In genomic region chr20:50879649-50880550, GRCh38 we compare ENCODE assay signal across 18 cellular contexts. TPM values are rescaled to one million over a fixed set of nuclear protein-coding genes. Genes with fewer than 3 reads are reported as not detected.
DNase-seq lines count a peak whose midpoint lies in the region; ATAC-seq and TF ChIP-seq lines count a peak whose summit lies in the region.
"Had no signal": no experiment of that assay in that cellular context is flagged by ENCODE, and none has a peak within 500 bp of the region (broad histone marks: within the 10 kb centered on the region; RNA-seq: fewer than 3 reads in every experiment).

No MANE protein-coding gene starts in this region.

- no peak overlapping the region for H2BK120ac ChIP-seq in H9 (ENCODE audit: low read depth, low read length, poor library complexity, severe bottlenecking)

- H3K27me3 Mint-ChIP-seq in H9 (ENCODE audit: low read depth) (no peaks in the 10 kb centered on the region), endodermal cell (ENCODE audit: insufficient read depth) (no peaks in the 10 kb centered on the region)
- no peaks in the 10 kb centered on the region for H3K27me3 Mint-ChIP-seq in activated CD8-positive, alpha-beta T cell treated with anti-CD3 and anti-CD28 coated beads for 36 hours
- H3K27me3 Mint-ChIP-seq: CD4-positive, alpha-beta memory T cell had no signal

- DNase-seq in H9 = no peak
- peak; percentile 77 for DNase-seq in RWPE2 (ENCODE audit: low spot score)
- no peak for DNase-seq in endodermal cell
- peak; percentile 22 for DNase-seq in posterior vena cava (ENCODE audit: low spot score)
- DNase-seq in activated CD8-positive, alpha-beta T cell treated with anti-CD3 and anti-CD28 coated beads for 36 hours = no peak
- DNase-seq in activated CD4-positive, alpha-beta T cell treated with anti-CD3 and anti-CD28 coated beads for 48 hours = no peak
- DNase-seq in NCI-H2081 (lab: John Stamatoyannopoulos, UW) = no peak
- DNase-seq: BE2C; CD4-positive, alpha-beta memory T cell; DND-41; GF-D8; GOT3; IMR-90; Kasumi-1; NCI-H1417; NCI-H1930; NCI-H510A treated with DMSO at 0.1 percent for 48 hours; SIG-M5 had no signal

- H3K27ac ChIP-seq in H9 (ENCODE audit: insufficient read length, low read depth, low read length) = no peak overlapping the region
- no peak overlapping the region for H3K27ac ChIP-seq in RWPE2 (ENCODE audit: poor library complexity, severe bottlenecking)
- H3K27ac ChIP-seq in endodermal cell (ENCODE audit: low read depth, low read length) = no peak overlapping the region

- H3K14ac ChIP-seq in H9 (ENCODE audit: insufficient read depth, low read length) = no peak overlapping the region

- H3K23me2 ChIP-seq in H9 (ENCODE audit: insufficient read length, low read depth, low read length, poor library complexity, severe bottlenecking) = no peaks in the 10 kb centered on the region

- no peaks in the 10 kb centered on the region for H3K9me3 ChIP-seq in H9 (ENCODE audit: control insufficient read depth, low read depth, low read length)
- H3K9me3 ChIP-seq in RWPE2 (ENCODE audit: severe bottlenecking) = no peaks in the 10 kb centered on the region
- no peaks in the 10 kb centered on the region for H3K9me3 ChIP-seq in endodermal cell (ENCODE audit: control insufficient read depth, low read length)
- H3K9me3 ChIP-seq: BE2C had no signal

- no peak overlapping the region for H4K5ac ChIP-seq in H9 (ENCODE audit: insufficient read length, low read depth, low read length)

- H3K79me2 ChIP-seq in H9 (ENCODE audit: insufficient read depth, low read length) = no peaks in the 10 kb centered on the region

- POLR2A ChIA-PET in activated CD8-positive, alpha-beta T cell treated with anti-CD3 and anti-CD28 coated beads for 36 hours (lab: Charles Lee) = no interaction called here

- no peak overlapping the region for H3K18ac ChIP-seq in H9 (ENCODE audit: insufficient read length, low read depth, low read length)

- CTCF ChIA-PET in activated CD8-positive, alpha-beta T cell treated with anti-CD3 and anti-CD28 coated beads for 36 hours (lab: Charles Lee) = interaction anchor here (0.9 kb wide), 1 partner anchor 15 kb away, joined by 4 read pairs; no protein-coding TSS in a partner anchor

- H3K4ac ChIP-seq in H9 (ENCODE audit: low read depth, low read length) = no peak overlapping the region

- H3K9ac ChIP-seq in H9 (ENCODE audit: extremely low read depth, insufficient read length, low read length) (no peak overlapping the region), endodermal cell (ENCODE audit: extremely low read depth, low read length, poor library complexity, severe bottlenecking) (no peak overlapping the region)

- H3K27ac Mint-ChIP-seq in H9 = peak overlapping the region; percentile 48 to 53 (median 50); a peak in 4 of 7 replicates
- H3K27ac Mint-ChIP-seq in endodermal cell = peak overlapping the region; percentile 17
- no peak overlapping the region for H3K27ac Mint-ChIP-seq in activated CD8-positive, alpha-beta T cell treated with anti-CD3 and anti-CD28 coated beads for 36 hours

- no peak overlapping the region for H3K4me3 Mint-ChIP-seq in H9
- H3K4me3 Mint-ChIP-seq in endodermal cell = no peak overlapping the region
- no peak overlapping the region for H3K4me3 Mint-ChIP-seq in activated CD8-positive, alpha-beta T cell treated with anti-CD3 and anti-CD28 coated beads for 36 hours
- H3K4me3 Mint-ChIP-seq: CD4-positive, alpha-beta memory T cell had no signal

- no peak overlapping the region for H2BK15ac ChIP-seq in H9 (ENCODE audit: low read depth, low read length)

- H3K36me3 ChIP-seq in RWPE2 (ENCODE audit: low read depth) (no peaks in the 10 kb centered on the region), endodermal cell (ENCODE audit: control insufficient read depth, insufficient read depth, low read length) (no peaks in the 10 kb centered on the region)
- H3K36me3 ChIP-seq: BE2C had no signal

- no CpG with 5 or more reads among the region's 20 CpGs for WGBS in H9 (ENCODE audit: extremely low coverage, insufficient read length, low lambda C conversion rate)
- WGBS in endodermal cell (ENCODE audit: insufficient coverage in 1 of 2, insufficient read length in 1 of 2), 2 experiments = 92 to 94% methylated on average over 15 to 20 of the region's 20 CpGs

- no peak overlapping the region for H2BK20ac ChIP-seq in H9 (ENCODE audit: low read depth, low read length, poor library complexity, severe bottlenecking)

- H4K91ac ChIP-seq in H9 (ENCODE audit: insufficient read length, low read depth, low read length) = no peak overlapping the region

- no peak overlapping the region for H2AK5ac ChIP-seq in H9 (ENCODE audit: insufficient read length, low read length)

- no peak overlapping the region for H3T11ph ChIP-seq in H9 (ENCODE audit: low read length)

- H3K4me1 Mint-ChIP-seq in H9 (peaks cover 18 to 19% of the 10 kb centered on the region in 2 experiments), endodermal cell (peaks cover 7% of the 10 kb centered on the region)
- no peaks in the 10 kb centered on the region for H3K4me1 Mint-ChIP-seq in activated CD8-positive, alpha-beta T cell treated with anti-CD3 and anti-CD28 coated beads for 36 hours (ENCODE audit: low read depth)
- H3K4me1 Mint-ChIP-seq: CD4-positive, alpha-beta memory T cell had no signal

- no peaks in the 10 kb centered on the region for H4K20me1 ChIP-seq in H9 (ENCODE audit: control insufficient read depth, insufficient read depth, insufficient read length)

- no peak for TF ChIP-seq CTCF in H9 (conservative IDR thresholded peaks at IDR 0.05)
- TF ChIP-seq CTCF in RWPE2 (IDR thresholded peaks at IDR 0.05; ENCODE audit: poor library complexity, severe bottlenecking) = no peak
- TF ChIP-seq CTCF in endodermal cell (conservative IDR thresholded peaks at IDR 0.05) = no peak
- no peak for TF ChIP-seq CTCF in activated CD8-positive, alpha-beta T cell treated with anti-CD3 and anti-CD28 coated beads for 36 hours (IDR thresholded peaks at IDR 0.05)

- no peaks in the 10 kb centered on the region for H3K79me1 ChIP-seq in H9 (ENCODE audit: insufficient read depth, low read depth, low read length, poor library complexity, severe bottlenecking)

- no peaks in the 10 kb centered on the region for H3K4me1 ChIP-seq in H9 (ENCODE audit: insufficient read depth, low read length)
- H3K4me1 ChIP-seq in RWPE2 (ENCODE audit: insufficient read depth, poor library complexity, severe bottlenecking) = no peaks in the 10 kb centered on the region
- no peaks in the 10 kb centered on the region for H3K4me1 ChIP-seq in endodermal cell (ENCODE audit: control insufficient read depth, insufficient read depth, low read length)
- H3K4me1 ChIP-seq: BE2C had no signal

- no peak overlapping the region for H3K4me2 ChIP-seq in H9 (ENCODE audit: insufficient read depth, insufficient read length, low read length)

- no peak overlapping the region for H4K8ac ChIP-seq in H9 (replicated peaks; ENCODE audit: insufficient read length, low read depth, low read length)

- no peak overlapping the region for H2AFZ ChIP-seq in H9 (ENCODE audit: low read length)

- no peak overlapping the region for H2BK12ac ChIP-seq in H9 (ENCODE audit: insufficient read length, low read depth, low read length)

- intact Hi-C loops in posterior vena cava (cut with DNase I) = no loop called here
- intact Hi-C loops in activated CD8-positive, alpha-beta T cell treated with anti-CD3 and anti-CD28 coated beads for 36 hours (cut with micrococcal nuclease) = no loop called here

- no peak overlapping the region for H3K4me3 ChIP-seq in RWPE2 (ENCODE audit: severe bottlenecking)
- no peak overlapping the region for H3K4me3 ChIP-seq in endodermal cell (ENCODE audit: low read length)

- H3K9me3 Mint-ChIP-seq in H9 (no peaks in the 10 kb centered on the region), endodermal cell (no peaks in the 10 kb centered on the region)
- peaks cover 3% of the 10 kb centered on the region for H3K9me3 Mint-ChIP-seq in activated CD8-positive, alpha-beta T cell treated with anti-CD3 and anti-CD28 coated beads for 36 hours

- no peak for ATAC-seq in RWPE2 (ENCODE audit: low read depth)
- no peak for ATAC-seq in activated CD8-positive, alpha-beta T cell treated with anti-CD3 and anti-CD28 coated beads for 36 hours

- no peak overlapping the region for H3K23ac ChIP-seq in H9 (ENCODE audit: insufficient read length, low read depth, low read length)

- H3K36me3 Mint-ChIP-seq in H9 (ENCODE audit: insufficient read depth in 1 of 3, low read depth in 3 of 3) (peaks cover 16 to 31% (median 26%) of the 10 kb centered on the region in 3 experiments), endodermal cell (ENCODE audit: low read depth) (peaks cover 23% of the 10 kb centered on the region)
- peaks cover 6% of the 10 kb centered on the region for H3K36me3 Mint-ChIP-seq in activated CD8-positive, alpha-beta T cell treated with anti-CD3 and anti-CD28 coated beads for 36 hours (ENCODE audit: low read depth)

- no peak overlapping the region for H3K56ac ChIP-seq in H9 (ENCODE audit: insufficient read length, low read depth, low read length)

- H2BK5ac ChIP-seq in H9 (ENCODE audit: insufficient read length, low read length) = no peak overlapping the region

- H3K27me3 ChIP-seq in H9 (ENCODE audit: insufficient read depth, low read length) (no peaks in the 10 kb centered on the region), RWPE2 (ENCODE audit: insufficient read depth, poor library complexity, severe bottlenecking) (no peaks in the 10 kb centered on the region), endodermal cell (ENCODE audit: control insufficient read depth, insufficient read depth, low read length, poor library complexity, severe bottlenecking) (no peaks in the 10 kb centered on the region)
- H3K27me3 ChIP-seq: BE2C had no signal

RNA-seq across cellular contexts. Expression of gene ADNP, which starts 51.3 kb away (rescaled TPM):
- 143 and 144 TPM in 2 replicates for total RNA-seq in H9 (2021)
- 100 to 1,000 TPM; 136 to 152 TPM for total RNA-seq in endodermal cell
- polyA plus RNA-seq in endodermal cell (2013, experiment 1 of 2) = 110 TPM
- polyA plus RNA-seq in endodermal cell (2013, experiment 2 of 2) = 102 TPM
- 10 to 100 TPM; 42.2 to 48.1 TPM for total RNA-seq in posterior vena cava
- total RNA-seq in activated CD8-positive, alpha-beta T cell treated with anti-CD3 and anti-CD28 coated beads for 36 hours = 10 to 100 TPM; 58.9 to 60.0 TPM

Comparison
In these comparisons a context has a peak if more than half of its experiments do, and no peak if none do; other contexts are left out.
1. DNase-seq: peak in RWPE2 (single experiment) and posterior vena cava (single experiment); none in H9 (single experiment), endodermal cell (single experiment), activated CD8-positive, alpha-beta T cell treated with anti-CD3 and anti-CD28 coated beads for 36 hours (single experiment), activated CD4-positive, alpha-beta T cell treated with anti-CD3 and anti-CD28 coated beads for 48 hours (single experiment) and NCI-H2081 (0 of 2).